In genomic region chr1:24117132-24117531, GRCh38 we compare ENCODE assay signal across 1 cellular context.
TF ChIP-seq lines count a peak whose summit lies in the region.

No MANE protein-coding gene starts in this region.

TF ChIP-seq in HCT116, 20 proteins besides CTCF, POLR2A, EP300 and RAD21 (continued from another document):
- no peak for TF ChIP-seq REST (IDR thresholded peaks at IDR 0.05; ENCODE audit: low read depth)
